ENCODE assay signal across 1 cellular context in the genomic region with DNA sequence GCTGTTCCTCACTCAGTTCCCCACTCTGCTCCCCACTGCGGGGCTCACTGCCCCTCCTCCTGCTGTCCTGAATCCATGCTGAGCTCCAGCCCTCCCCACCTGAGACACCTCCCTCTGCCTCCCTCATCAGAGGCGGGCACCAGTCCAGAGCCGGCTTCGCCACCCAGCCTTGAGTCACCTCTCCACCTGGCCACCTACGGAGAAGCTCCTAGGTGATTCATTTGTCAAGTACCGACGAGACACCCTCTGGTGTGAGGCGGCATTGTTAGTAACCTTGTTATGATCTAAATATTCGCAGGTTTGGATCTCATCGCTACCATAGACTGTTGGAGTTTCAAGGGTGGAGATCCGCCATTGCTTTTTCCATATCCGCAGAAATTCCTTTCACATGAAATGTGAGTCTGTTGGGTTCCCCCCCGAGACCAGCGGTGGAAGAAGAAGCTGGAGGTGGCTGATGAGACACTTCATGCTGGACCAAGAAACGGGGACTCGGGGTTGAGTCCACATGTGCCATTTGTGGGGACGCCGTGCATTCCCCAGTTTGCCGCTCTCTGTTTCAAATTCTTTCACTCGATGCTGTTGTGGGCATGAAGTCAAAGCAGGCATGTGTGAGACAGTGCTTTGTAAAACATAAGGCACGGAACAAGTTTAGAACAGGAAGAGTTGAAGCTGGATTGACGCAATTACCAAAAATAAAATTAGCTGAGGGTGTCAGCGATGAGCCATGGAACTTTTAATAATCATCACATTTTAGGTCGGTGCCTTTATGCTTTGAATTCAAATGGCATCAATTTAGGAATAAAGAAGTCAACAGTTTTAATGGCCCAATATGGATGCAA.
TF ChIP-seq lines count a peak whose summit lies in the region.

No MANE protein-coding gene starts in this region.

TF ChIP-seq in HCT116, 20 proteins besides CTCF, POLR2A, EP300 and RAD21 (continued from another document):
- TF ChIP-seq, protein P1, sequence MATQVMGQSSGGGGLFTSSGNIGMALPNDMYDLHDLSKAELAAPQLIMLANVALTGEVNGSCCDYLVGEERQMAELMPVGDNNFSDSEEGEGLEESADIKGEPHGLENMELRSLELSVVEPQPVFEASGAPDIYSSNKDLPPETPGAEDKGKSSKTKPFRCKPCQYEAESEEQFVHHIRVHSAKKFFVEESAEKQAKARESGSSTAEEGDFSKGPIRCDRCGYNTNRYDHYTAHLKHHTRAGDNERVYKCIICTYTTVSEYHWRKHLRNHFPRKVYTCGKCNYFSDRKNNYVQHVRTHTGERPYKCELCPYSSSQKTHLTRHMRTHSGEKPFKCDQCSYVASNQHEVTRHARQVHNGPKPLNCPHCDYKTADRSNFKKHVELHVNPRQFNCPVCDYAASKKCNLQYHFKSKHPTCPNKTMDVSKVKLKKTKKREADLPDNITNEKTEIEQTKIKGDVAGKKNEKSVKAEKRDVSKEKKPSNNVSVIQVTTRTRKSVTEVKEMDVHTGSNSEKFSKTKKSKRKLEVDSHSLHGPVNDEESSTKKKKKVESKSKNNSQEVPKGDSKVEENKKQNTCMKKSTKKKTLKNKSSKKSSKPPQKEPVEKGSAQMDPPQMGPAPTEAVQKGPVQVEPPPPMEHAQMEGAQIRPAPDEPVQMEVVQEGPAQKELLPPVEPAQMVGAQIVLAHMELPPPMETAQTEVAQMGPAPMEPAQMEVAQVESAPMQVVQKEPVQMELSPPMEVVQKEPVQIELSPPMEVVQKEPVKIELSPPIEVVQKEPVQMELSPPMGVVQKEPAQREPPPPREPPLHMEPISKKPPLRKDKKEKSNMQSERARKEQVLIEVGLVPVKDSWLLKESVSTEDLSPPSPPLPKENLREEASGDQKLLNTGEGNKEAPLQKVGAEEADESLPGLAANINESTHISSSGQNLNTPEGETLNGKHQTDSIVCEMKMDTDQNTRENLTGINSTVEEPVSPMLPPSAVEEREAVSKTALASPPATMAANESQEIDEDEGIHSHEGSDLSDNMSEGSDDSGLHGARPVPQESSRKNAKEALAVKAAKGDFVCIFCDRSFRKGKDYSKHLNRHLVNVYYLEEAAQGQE (IDR thresholded peaks at IDR 0.05; ENCODE audit: low read depth), result no peak
- TF ChIP-seq ZFX (IDR thresholded peaks at IDR 0.05) (no peak), EGR1 (IDR thresholded peaks at IDR 0.05; ENCODE audit: low read depth) (no peak), SP1 (IDR thresholded peaks at IDR 0.05; ENCODE audit: low read depth) (peak; percentile 30; the same call in 1 of the 2 replicates), EZH2phosphoT487 (IDR thresholded peaks at IDR 0.05; ENCODE audit: borderline replicate concordance) (no peak), TCF7L2 (IDR thresholded peaks at IDR 0.05; ENCODE audit: borderline replicate concordance, extremely low read depth, insufficient read depth, insufficient read length) (no peak)
- TF ChIP-seq, protein P2, sequence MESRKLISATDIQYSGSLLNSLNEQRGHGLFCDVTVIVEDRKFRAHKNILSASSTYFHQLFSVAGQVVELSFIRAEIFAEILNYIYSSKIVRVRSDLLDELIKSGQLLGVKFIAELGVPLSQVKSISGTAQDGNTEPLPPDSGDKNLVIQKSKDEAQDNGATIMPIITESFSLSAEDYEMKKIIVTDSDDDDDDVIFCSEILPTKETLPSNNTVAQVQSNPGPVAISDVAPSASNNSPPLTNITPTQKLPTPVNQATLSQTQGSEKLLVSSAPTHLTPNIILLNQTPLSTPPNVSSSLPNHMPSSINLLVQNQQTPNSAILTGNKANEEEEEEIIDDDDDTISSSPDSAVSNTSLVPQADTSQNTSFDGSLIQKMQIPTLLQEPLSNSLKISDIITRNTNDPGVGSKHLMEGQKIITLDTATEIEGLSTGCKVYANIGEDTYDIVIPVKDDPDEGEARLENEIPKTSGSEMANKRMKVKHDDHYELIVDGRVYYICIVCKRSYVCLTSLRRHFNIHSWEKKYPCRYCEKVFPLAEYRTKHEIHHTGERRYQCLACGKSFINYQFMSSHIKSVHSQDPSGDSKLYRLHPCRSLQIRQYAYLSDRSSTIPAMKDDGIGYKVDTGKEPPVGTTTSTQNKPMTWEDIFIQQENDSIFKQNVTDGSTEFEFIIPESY (IDR thresholded peaks at IDR 0.05; ENCODE audit: extremely low read depth, insufficient replicate concordance, low read length), result no peak
